ENCODE assay signal across 15 cellular contexts in the genomic region with DNA sequence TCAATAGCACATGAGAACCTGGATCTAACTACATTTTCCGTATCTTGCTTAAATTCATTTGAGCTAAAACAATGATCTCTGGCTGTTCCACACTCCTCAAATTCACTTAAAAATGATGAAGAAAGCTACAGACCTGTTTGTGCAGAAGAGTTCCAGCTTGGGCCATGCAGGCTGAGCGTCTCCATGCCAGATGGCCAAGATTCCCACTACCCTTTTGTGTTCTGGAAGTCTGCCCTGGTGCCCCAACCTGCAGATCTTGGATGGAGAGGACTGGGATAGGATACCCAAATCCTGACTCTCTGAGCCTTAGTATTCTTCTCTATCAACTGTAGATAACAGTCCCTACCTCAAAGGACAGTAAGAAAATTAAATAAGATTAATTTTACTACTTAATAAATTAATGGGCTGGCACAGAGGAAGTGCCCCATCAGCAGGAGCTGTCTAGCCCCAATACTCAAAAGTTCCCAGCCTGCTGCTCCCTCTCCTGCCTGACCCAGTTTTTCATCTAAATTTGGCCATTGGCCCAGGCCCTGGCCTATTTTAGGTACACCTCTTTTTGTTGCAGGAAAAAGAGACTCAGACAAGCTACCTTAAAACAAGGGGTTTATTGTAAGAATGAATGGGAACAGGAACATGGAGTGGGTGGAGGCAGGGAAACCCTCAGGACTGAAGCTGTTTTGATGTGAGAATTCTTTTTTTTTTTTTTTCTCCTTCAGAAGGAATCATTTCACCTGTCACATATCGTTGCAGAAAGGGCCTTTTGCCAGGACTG.
A peak's percentile ranks its signal among the peaks of the same experiment; 100 is the strongest.
DNase-seq lines count a peak whose midpoint lies in the region; ATAC-seq and TF ChIP-seq lines count a peak whose summit lies in the region.
"Had no signal": no experiment of that assay in that cellular context is flagged by ENCODE, and none has a peak within 500 bp of the region (broad histone marks: within the 10 kb centered on the region; RNA-seq: fewer than 3 reads in every experiment).

No MANE protein-coding gene starts in this region.

- H3K27ac ChIP-seq in rectal smooth muscle tissue (ENCODE audit: low read depth, low read length) (peak overlapping the region; percentile 30), neuronal stem cell (replicated peaks; ENCODE audit: low read length) (no peak overlapping the region)
- H3K27ac ChIP-seq: parathyroid adenoma, upper lobe of right lung had no signal

- WGBS in neuronal stem cell (ENCODE audit: extremely low coverage in 2 of 2, insufficient read length in 2 of 2, insufficient replicate concordance in 1 of 2), 2 donors, result no CpG with 5 or more reads among the region's 3 CpGs

- H4K8ac ChIP-seq in neuronal stem cell (ENCODE audit: low read depth, low read length), result no peak overlapping the region

- no peak overlapping the region for H3K4me3 Mint-ChIP-seq in activated CD8-positive, alpha-beta T cell treated with anti-CD3 and anti-CD28 coated beads for 36 hours
- H3K4me3 Mint-ChIP-seq in activated CD8-positive, alpha-beta T cell treated with anti-CD3 and anti-CD28 coated beads, Interleukin-2, amount 10 ng/mL, durations not matched to agents 7 days and 5 days, result no peak overlapping the region
- H3K4me3 Mint-ChIP-seq: activated CD4-positive, alpha-beta T cell treated with anti-CD3 and anti-CD28 coated beads, Interleukin-2, amount 10 ng/mL, durations not matched to agents 24 days and 14 days; memory B cell had no signal

- no peak for DNase-seq in activated CD8-positive, alpha-beta T cell treated with anti-CD3 and anti-CD28 coated beads for 36 hours
- DNase-seq in activated CD8-positive, alpha-beta T cell treated with anti-CD3 and anti-CD28 coated beads, Interleukin-2, amount 10 ng/mL, durations not matched to agents 7 days and 5 days, result no peak
- DNase-seq in NCI-H69 (lab: John Stamatoyannopoulos, UW), result peak; percentile 49
- peak in 30 of 42 donors; percentile 19 to 70 (median 42) for DNase-seq in head of caudate nucleus
- DNase-seq in neuronal stem cell (ENCODE audit: low spot score), result no peak
- no peak for DNase-seq in ACHN
- DNase-seq: activated CD4-positive, alpha-beta T cell treated with anti-CD3 and anti-CD28 coated beads, Interleukin-2, amount 10 ng/mL, durations not matched to agents 24 days and 14 days; activated effector memory CD4-positive, alpha-beta T cell treated with Interleukin-2 at 50 U/mL for 16 hours; NCI-H526; stimulated activated CD8-positive, alpha-beta memory T cell treated with anti-CD3 and anti-CD28 coated beads, Interleukin-4, amount 100 ng/mL, for 48 hours; upper lobe of right lung had no signal

- no peak overlapping the region for H2AK5ac ChIP-seq in neuronal stem cell (ENCODE audit: low read depth, low read length)

- H3K79me1 ChIP-seq in neuronal stem cell (ENCODE audit: low read depth, low read length), result no peaks in the 10 kb centered on the region

- H3K36me3 ChIP-seq in rectal smooth muscle tissue (ENCODE audit: control insufficient read depth, insufficient read depth, low read length) (no peaks in the 10 kb centered on the region), neuronal stem cell (replicated peaks in 1 of 2; ENCODE audit: control insufficient read depth in 2 of 2, insufficient read depth in 2 of 2, low read length in 2 of 2) (peaks cover 37 to 69% of the 10 kb centered on the region in 2 donors)
- H3K36me3 ChIP-seq: upper lobe of right lung had no signal

- no peak overlapping the region for H2BK5ac ChIP-seq in neuronal stem cell (ENCODE audit: low read length)

- no peak overlapping the region for H3K4ac ChIP-seq in neuronal stem cell (ENCODE audit: low read length)

- H3K9ac ChIP-seq in rectal smooth muscle tissue (ENCODE audit: low read length) (no peak overlapping the region), neuronal stem cell (ENCODE audit: low read depth, low read length, poor library complexity) (no peak overlapping the region)
- H3K9ac ChIP-seq: parathyroid adenoma had no signal

- H3K23ac ChIP-seq in neuronal stem cell (ENCODE audit: low read depth, low read length, poor library complexity), result no peak overlapping the region

- H2AFZ ChIP-seq in neuronal stem cell (ENCODE audit: low read length), result no peak overlapping the region
- H2AFZ ChIP-seq: parathyroid adenoma had no signal

- POLR2A ChIA-PET in activated CD8-positive, alpha-beta T cell treated with anti-CD3 and anti-CD28 coated beads for 36 hours (lab: Charles Lee), result interaction anchor here (0.6 to 1.4 kb wide), 2 partner anchors 10 to 273 kb away, joined by 3 to 4 read pairs; no protein-coding TSS in a partner anchor
- POLR2A ChIA-PET in activated CD8-positive, alpha-beta T cell treated with anti-CD3 and anti-CD28 coated beads, Interleukin-2, amount 10 ng/mL, durations not matched to agents 7 days and 5 days (lab: Charles Lee), result no interaction called here

- peak overlapping the region; percentile 93 for H3K27ac Mint-ChIP-seq in activated CD8-positive, alpha-beta T cell treated with anti-CD3 and anti-CD28 coated beads for 36 hours
- H3K27ac Mint-ChIP-seq in activated CD8-positive, alpha-beta T cell treated with anti-CD3 and anti-CD28 coated beads, Interleukin-2, amount 10 ng/mL, durations not matched to agents 7 days and 5 days, result no peak overlapping the region
- H3K27ac Mint-ChIP-seq: memory B cell had no signal

- ATAC-seq in activated CD8-positive, alpha-beta T cell treated with anti-CD3 and anti-CD28 coated beads for 36 hours, result no peak
- no peak for ATAC-seq in activated CD8-positive, alpha-beta T cell treated with anti-CD3 and anti-CD28 coated beads, Interleukin-2, amount 10 ng/mL, durations not matched to agents 7 days and 5 days
- no peak for ATAC-seq in HG02970 (IDR thresholded peaks at IDR 0.05; ENCODE audit: low FRiP score, unreplicated experiment)
- ATAC-seq: upper lobe of right lung had no signal

- no peak overlapping the region for H2BK120ac ChIP-seq in neuronal stem cell (ENCODE audit: low read depth, low read length)

- peaks cover 65% of the 10 kb centered on the region for H3K36me3 Mint-ChIP-seq in activated CD8-positive, alpha-beta T cell treated with anti-CD3 and anti-CD28 coated beads for 36 hours (ENCODE audit: low read depth)
- peaks cover 62% of the 10 kb centered on the region for H3K36me3 Mint-ChIP-seq in activated CD8-positive, alpha-beta T cell treated with anti-CD3 and anti-CD28 coated beads, Interleukin-2, amount 10 ng/mL, durations not matched to agents 7 days and 5 days (ENCODE audit: low read depth)

- CTCF ChIA-PET in activated CD8-positive, alpha-beta T cell treated with anti-CD3 and anti-CD28 coated beads for 36 hours (lab: Charles Lee), result interaction anchor here (1.1 kb wide), 1 partner anchor 290 kb away, joined by 3 read pairs; no protein-coding TSS in a partner anchor
- CTCF ChIA-PET in activated CD8-positive, alpha-beta T cell treated with anti-CD3 and anti-CD28 coated beads, Interleukin-2, amount 10 ng/mL, durations not matched to agents 7 days and 5 days (lab: Charles Lee), result interaction anchor here (0.9 to 2.8 kb wide), 2 partner anchors 61 to 290 kb away, joined by 3 to 11 read pairs; no protein-coding TSS in a partner anchor

- peaks cover 5% of the 10 kb centered on the region for H3K9me3 Mint-ChIP-seq in activated CD8-positive, alpha-beta T cell treated with anti-CD3 and anti-CD28 coated beads for 36 hours
- no peaks in the 10 kb centered on the region for H3K9me3 Mint-ChIP-seq in activated CD8-positive, alpha-beta T cell treated with anti-CD3 and anti-CD28 coated beads, Interleukin-2, amount 10 ng/mL, durations not matched to agents 7 days and 5 days (ENCODE audit: insufficient read depth)

- H3K4me1 Mint-ChIP-seq in activated CD8-positive, alpha-beta T cell treated with anti-CD3 and anti-CD28 coated beads for 36 hours (ENCODE audit: low read depth), result peaks cover 45% of the 10 kb centered on the region
- peaks cover 30% of the 10 kb centered on the region for H3K4me1 Mint-ChIP-seq in activated CD8-positive, alpha-beta T cell treated with anti-CD3 and anti-CD28 coated beads, Interleukin-2, amount 10 ng/mL, durations not matched to agents 7 days and 5 days (ENCODE audit: low read depth)

- H3K9me3 ChIP-seq in neuronal stem cell (replicated peaks in 1 of 2; ENCODE audit: control insufficient read depth in 2 of 2, insufficient read depth in 1 of 2, low read depth in 1 of 2, low read length in 2 of 2), result peaks cover 1 to 3% of the 10 kb centered on the region in 2 donors
- H3K9me3 ChIP-seq: upper lobe of right lung had no signal

- no peak overlapping the region for H3K4me2 ChIP-seq in neuronal stem cell (ENCODE audit: insufficient read depth, low read length, poor library complexity, severe bottlenecking)

- H3K27me3 ChIP-seq in rectal smooth muscle tissue (ENCODE audit: control insufficient read depth, insufficient read depth, low read length), result no peaks in the 10 kb centered on the region
- no peaks in the 10 kb centered on the region for H3K27me3 ChIP-seq in neuronal stem cell (ENCODE audit: control insufficient read depth in 3 of 3, insufficient read depth in 3 of 3, low read depth in 1 of 3, low read length in 3 of 3)
- H3K27me3 ChIP-seq: upper lobe of right lung had no signal

- TF ChIP-seq CTCF in activated CD8-positive, alpha-beta T cell treated with anti-CD3 and anti-CD28 coated beads for 36 hours (IDR thresholded peaks at IDR 0.05), result no peak

- H2BK12ac ChIP-seq in neuronal stem cell (ENCODE audit: low read length), result no peak overlapping the region

- no peak overlapping the region for H3K14ac ChIP-seq in neuronal stem cell (ENCODE audit: low read length)

- no peak overlapping the region for H3K4me3 ChIP-seq in rectal smooth muscle tissue (ENCODE audit: low read length)
- no peak overlapping the region for H3K4me3 ChIP-seq in neuronal stem cell (ENCODE audit: low read length in 2 of 2)
- H3K4me3 ChIP-seq: upper lobe of right lung had no signal

- in situ Hi-C loops in ACHN (cut with HindIII; ENCODE audit: low pct_ligation_motif_present, low pct_unique_long_range_greater_than_20kb, low sequenced_read_pairs), result no loop called here

- no peak overlapping the region for H2BK15ac ChIP-seq in neuronal stem cell (ENCODE audit: low read length)

- H3K27me3 Mint-ChIP-seq in activated CD8-positive, alpha-beta T cell treated with anti-CD3 and anti-CD28 coated beads for 36 hours, result no peaks in the 10 kb centered on the region
- H3K27me3 Mint-ChIP-seq in activated CD8-positive, alpha-beta T cell treated with anti-CD3 and anti-CD28 coated beads, Interleukin-2, amount 10 ng/mL, durations not matched to agents 7 days and 5 days (ENCODE audit: low read depth), result no peaks in the 10 kb centered on the region
- H3K27me3 Mint-ChIP-seq: activated CD4-positive, alpha-beta T cell treated with anti-CD3 and anti-CD28 coated beads, Interleukin-2, amount 10 ng/mL, durations not matched to agents 24 days and 14 days; memory B cell had no signal

- no peak overlapping the region for H3K18ac ChIP-seq in neuronal stem cell (ENCODE audit: low read length)

- H3K4me1 ChIP-seq in rectal smooth muscle tissue (ENCODE audit: control insufficient read depth, insufficient read depth, low read length), result peaks cover 13% of the 10 kb centered on the region
- H3K4me1 ChIP-seq in neuronal stem cell (ENCODE audit: control insufficient read depth in 2 of 2, insufficient read depth in 1 of 2, low read depth in 1 of 2, low read length in 2 of 2), result no peaks in the 10 kb centered on the region
- H3K4me1 ChIP-seq: upper lobe of right lung had no signal

- H4K91ac ChIP-seq in neuronal stem cell (ENCODE audit: low read depth, low read length, poor library complexity), result no peak overlapping the region

- intact Hi-C loops in activated CD8-positive, alpha-beta T cell treated with anti-CD3 and anti-CD28 coated beads for 36 hours (cut with micrococcal nuclease), result no loop called here
- intact Hi-C loops in head of caudate nucleus (cut with DNase I), result no loop called here

Comparison
In these comparisons a context has a peak if more than half of its experiments do, and no peak if none do; other contexts are left out.
1. DNase-seq: peak in NCI-H69 (single experiment) and head of caudate nucleus (30 of 42); none in activated CD8-positive, alpha-beta T cell treated with anti-CD3 and anti-CD28 coated beads for 36 hours (single experiment), activated CD8-positive, alpha-beta T cell treated with anti-CD3 and anti-CD28 coated beads, Interleukin-2, amount 10 ng/mL, durations not matched to agents 7 days and 5 days (single experiment), neuronal stem cell (single experiment) and ACHN (single experiment).